ENCODE assay signal across 8 cellular contexts in the genomic region with DNA sequence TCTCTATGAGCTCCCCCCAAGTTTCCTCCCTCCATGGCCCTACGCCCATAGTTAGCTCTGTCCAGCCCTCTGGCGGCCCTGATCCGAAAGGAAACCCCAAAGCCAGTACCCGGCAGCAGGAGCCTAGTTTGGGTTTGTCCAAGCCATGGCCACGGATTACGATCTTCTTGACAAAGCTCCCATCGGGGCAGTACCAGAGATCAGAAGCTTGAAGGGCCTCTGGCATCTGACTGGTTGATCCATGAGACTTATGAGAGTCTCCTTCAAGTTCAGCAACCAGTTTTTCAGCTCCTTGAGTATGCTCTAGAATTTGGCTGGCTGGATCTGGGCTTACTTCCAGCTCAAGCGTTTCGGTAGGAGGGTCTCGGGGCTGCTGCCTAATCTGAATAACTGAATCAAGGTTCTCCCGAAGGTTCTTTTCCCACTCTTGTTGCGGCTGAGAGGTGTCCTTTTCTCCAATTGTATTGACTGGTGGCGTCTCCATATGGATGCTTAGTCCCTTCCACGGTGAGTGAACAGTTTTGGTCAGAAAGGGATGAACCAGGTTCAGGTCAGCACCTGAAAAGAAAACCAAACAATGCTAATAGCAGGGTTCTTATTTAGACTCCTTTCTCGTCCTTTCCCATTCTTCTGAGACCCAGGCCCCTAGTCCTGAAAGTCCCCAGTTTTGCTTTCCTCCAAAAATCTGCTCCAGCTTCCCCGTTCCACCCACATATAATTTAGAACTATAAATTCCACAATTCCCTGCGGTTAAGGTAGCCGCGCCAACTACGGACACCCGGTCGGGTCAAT. TPM values are rescaled to one million over a fixed set of nuclear protein-coding genes. Genes with fewer than 3 reads are reported as not detected.
DNase-seq lines count a peak whose midpoint lies in the region; ATAC-seq and TF ChIP-seq lines count a peak whose summit lies in the region.

No MANE protein-coding gene starts in this region.

- DNase-seq in NCI-H1105 treated with DMSO at 0.1 percent for 48 hours (lab: John Stamatoyannopoulos, UW) (peak; percentile 85), dorsolateral prefrontal cortex (peak in 2 of 10 donors; percentile 68 to 85), NCI-H2196 (lab: John Stamatoyannopoulos, UW; ENCODE audit: unreplicated experiment) (no peak), GM19238 (ENCODE audit: insufficient read length, low spot score) (no peak), NCI-H446 (lab: John Stamatoyannopoulos, UW) (no peak)

- H3K27me3 ChIP-seq in dorsolateral prefrontal cortex, result no peaks in the 10 kb centered on the region
- H3K27me3 ChIP-seq in muscle layer of duodenum (ENCODE audit: low read depth, low read length), result no peaks in the 10 kb centered on the region

- H3K9me3 ChIP-seq in muscle layer of duodenum (ENCODE audit: control insufficient read depth in 1 of 2, low read length in 2 of 2), result no peaks in the 10 kb centered on the region

- intact Hi-C loops in dorsolateral prefrontal cortex (cut with DNase I), result loop anchor here in 1 of 2 donors (1.0 to 10.0 kb wide), 5 partner anchors 23 to 227 kb away; partner anchors contain the start of genes AGPAT1 and ZBTB12

- TF ChIP-seq CTCF in dorsolateral prefrontal cortex (IDR thresholded peaks at IDR 0.05 in 54 of 56, conservative IDR thresholded peaks at IDR 0.05 in 2 of 56; ENCODE audit: low read depth in 1 of 56, partially characterized antibody in 56 of 56), result peak in 1 of 56 donors; percentile 6

- H3K27ac ChIP-seq in dorsolateral prefrontal cortex, result peak overlapping the region; percentile 15 to 97 (median 91)
- peak overlapping the region; percentile 94 for H3K27ac ChIP-seq in muscle layer of duodenum (ENCODE audit: low read length)

- H3K4me3 ChIP-seq in dorsolateral prefrontal cortex, result peak overlapping the region; percentile 42 to 99 (median 90)
- H3K4me3 ChIP-seq in muscle layer of duodenum (ENCODE audit: low read depth in 1 of 2, low read length in 2 of 2), result peak overlapping the region; percentile 84 to 97

- H3K36me3 ChIP-seq in muscle layer of duodenum (ENCODE audit: control insufficient read depth in 1 of 2, insufficient read depth in 2 of 2, low read length in 2 of 2), result peaks cover 6 to 19% of the 10 kb centered on the region in 2 donors

- H3K4me1 ChIP-seq in muscle layer of duodenum (ENCODE audit: control insufficient read depth in 1 of 2, insufficient read depth in 2 of 2, low read length in 2 of 2), result peaks cover 21 to 35% of the 10 kb centered on the region in 2 donors

- peak; percentile 5 for ATAC-seq in GM18520 (IDR thresholded peaks at IDR 0.05; ENCODE audit: unreplicated experiment)
- ATAC-seq in GM19397 (IDR thresholded peaks at IDR 0.05; ENCODE audit: unreplicated experiment), result no peak

RNA-seq across cellular contexts. Expression of gene FKBPL, which starts 0.6 kb away (rescaled TPM):
- total RNA-seq in dorsolateral prefrontal cortex, result 1 to 10 TPM; 2.2 to 8.2 (median 5.4) TPM

RNA-seq across cellular contexts. Expression of gene ATF6B, which starts 1.4 kb away (rescaled TPM):
- total RNA-seq in dorsolateral prefrontal cortex, result 100 to 1,000 TPM in 8 of 120 experiments, 10 to 100 TPM in 112; 61.3 to 117 (median 80.7) TPM

RNA-seq across cellular contexts. Expression of gene TNXB, which starts 20.4 kb away (rescaled TPM):
- 10 to 100 TPM; 10.8 to 47.8 (median 25.8) TPM for total RNA-seq in dorsolateral prefrontal cortex

RNA-seq across cellular contexts. Expression of gene PRRT1, which starts 22.2 kb away (rescaled TPM):
- 100 to 1,000 TPM in 2 of 120 experiments, 10 to 100 TPM in 118; 29.0 to 121 (median 64.1) TPM for total RNA-seq in dorsolateral prefrontal cortex

RNA-seq across cellular contexts. Expression of gene PPT2, which starts 24.4 kb away (rescaled TPM):
- total RNA-seq in dorsolateral prefrontal cortex, result 10 to 100 TPM; 21.2 to 55.9 (median 31.2) TPM
